In the genomic region with DNA sequence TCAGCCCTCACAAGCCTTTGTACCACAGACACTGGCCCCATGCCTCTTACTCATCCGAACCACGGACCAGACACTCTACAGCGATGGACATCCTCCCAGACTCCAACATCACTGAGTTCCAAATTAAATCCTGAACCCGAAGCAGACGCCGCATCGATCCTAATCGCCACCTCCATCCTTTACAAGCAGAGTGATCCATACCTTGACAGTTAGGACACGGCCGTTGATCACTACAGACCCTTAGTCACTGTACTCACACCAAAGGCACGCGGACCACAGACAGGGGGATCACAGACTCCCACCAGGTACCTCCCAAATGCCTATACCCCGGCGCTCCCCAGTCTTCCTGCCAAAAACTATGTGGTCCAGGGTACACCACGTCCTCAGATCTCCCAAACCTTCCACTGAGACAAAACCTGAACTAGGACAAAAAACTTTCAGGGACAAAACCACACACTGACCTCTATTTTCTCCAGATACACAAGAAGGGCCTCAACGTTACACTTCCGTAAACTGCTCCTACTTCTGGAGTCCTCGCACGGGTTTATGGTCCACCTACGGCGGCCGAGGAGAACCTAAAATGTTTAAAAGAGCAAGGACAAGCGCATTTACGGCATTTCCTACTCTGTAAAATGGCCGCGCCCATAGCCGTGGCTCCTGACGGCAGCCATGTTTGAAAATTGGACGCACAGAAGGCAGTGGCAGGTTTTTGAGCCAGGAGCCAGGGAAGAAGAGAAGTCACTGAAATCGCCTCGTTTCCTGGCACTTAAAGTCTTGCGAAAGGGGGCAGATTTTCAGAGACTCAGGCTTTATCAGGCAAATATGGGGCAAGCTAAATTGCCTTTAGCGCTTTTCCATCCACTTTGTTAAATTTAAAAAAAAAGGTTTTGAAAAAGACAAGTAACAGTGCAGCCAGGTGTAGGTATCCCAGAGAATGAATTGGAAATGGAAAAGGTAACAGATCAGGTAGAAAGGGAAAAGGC, we compare ENCODE assay signal across 8 cellular contexts. TPM values are rescaled to one million over a fixed set of nuclear protein-coding genes. Genes with fewer than 3 reads are reported as not detected.
DNase-seq lines count a peak whose midpoint lies in the region; ATAC-seq and TF ChIP-seq lines count a peak whose summit lies in the region.

A gene (minus strand): TSS at position 532 of the 983 bp plus-strand sequence. CDS start 12,480 bp downstream, outside the sequence.

- peaks cover 15% of the 10 kb centered on the region for H3K4me1 Mint-ChIP-seq in central memory CD8-positive, alpha-beta T cell

- 3 to 6% (median 4%) methylated on average over 33 of the region's 33 CpGs for WGBS in spleen, 5 donors

- peak within 1 kb of the TSS; percentile 95 for H3K27ac Mint-ChIP-seq in central memory CD8-positive, alpha-beta T cell (ENCODE audit: low read depth)

- DNase-seq in GM13976 (ENCODE audit: low spot score) (peak; percentile 86), NCI-H2171 treated with DMSO at 0.1 percent for 48 hours (lab: John Stamatoyannopoulos, UW) (peak; percentile 92), inferior parietal cortex (ENCODE audit: extremely low spot score) (peak; percentile 99), spleen (peak; percentile 96), NCI-H1092 treated with DMSO at 0.1 percent for 48 hours (lab: John Stamatoyannopoulos, UW) (no peak)
- DNase-seq in activated CD4-positive, CD25-positive, alpha-beta regulatory T cell (lab: John Stamatoyannopoulos, UW) = peak; percentile 64 to 73 (median 70)
- peak; percentile 61 to 83 for DNase-seq in central memory CD8-positive, alpha-beta T cell (ENCODE audit: low spot score in 2 of 2)

- peaks cover 0 to 43% (median 7%) of the 10 kb centered on the region in 6 donors for H3K36me3 ChIP-seq in spleen

- H3K4me3 Mint-ChIP-seq in central memory CD8-positive, alpha-beta T cell = peak within 1 kb of the TSS; percentile 92

- no peaks in the 10 kb centered on the region for H3K27me3 ChIP-seq in spleen (replicated peaks in 1 of 7)

- in situ Hi-C loops in GM13976 (cut with MboI; ENCODE audit: low sequenced_read_pairs, unreplicated experiment) = no loop called here

- H3K9me3 ChIP-seq in spleen = peaks cover 23 to 89% (median 87%) of the 10 kb centered on the region in 8 donors

- TF ChIP-seq POLR2A in spleen (IDR thresholded peaks at IDR 0.05) = no peak

- H3K4me1 ChIP-seq in spleen = peaks cover 8 to 23% (median 16%) of the 10 kb centered on the region in 6 donors

- H3K9me3 Mint-ChIP-seq in central memory CD8-positive, alpha-beta T cell = peaks cover 30% of the 10 kb centered on the region

- ATAC-seq in HG02970 (IDR thresholded peaks at IDR 0.05; ENCODE audit: low FRiP score, unreplicated experiment) = peak; percentile 90
- peak; percentile 99 for ATAC-seq in central memory CD8-positive, alpha-beta T cell (replicated peaks; ENCODE audit: extremely low read depth, poor library complexity, severe bottlenecking)

- H3K4me3 ChIP-seq in spleen = peak within 1 kb of the TSS; percentile 71 to 96 (median 88)

- peak within 1 kb of the TSS; percentile 67 to 90 (median 83) for H3K27ac ChIP-seq in spleen

- H3K36me3 Mint-ChIP-seq in central memory CD8-positive, alpha-beta T cell (ENCODE audit: insufficient read depth) = peaks cover 10% of the 10 kb centered on the region

- TF ChIP-seq CTCF in GM13976 (IDR thresholded peaks at IDR 0.05; ENCODE audit: borderline replicate concordance, control extremely low read depth, extremely low read depth, insufficient read depth, missing control alignments) = no peak
- no peak for TF ChIP-seq CTCF in spleen (IDR thresholded peaks at IDR 0.05 in 8 of 11, conservative IDR thresholded peaks at IDR 0.05 in 3 of 11)

- H3K27me3 Mint-ChIP-seq in central memory CD8-positive, alpha-beta T cell = no peaks in the 10 kb centered on the region

- intact Hi-C loops in spleen (cut with DNase I; ENCODE audit: low total_unique reads) = no loop called here

RNA-seq across cellular contexts. Expression of the gene that starts here (rescaled TPM):
- total RNA-seq in spleen = 10 to 100 TPM; 17.7 to 26.0 (median 20.2) TPM
- 10 to 100 TPM in 1 of 3 donors, 1 to 10 TPM in 2; 7.9 to 11.3 (median 8.1) TPM for polyA plus RNA-seq in spleen
